Comparison of ENCODE assay signal across 8 cellular contexts in the genomic region with DNA sequence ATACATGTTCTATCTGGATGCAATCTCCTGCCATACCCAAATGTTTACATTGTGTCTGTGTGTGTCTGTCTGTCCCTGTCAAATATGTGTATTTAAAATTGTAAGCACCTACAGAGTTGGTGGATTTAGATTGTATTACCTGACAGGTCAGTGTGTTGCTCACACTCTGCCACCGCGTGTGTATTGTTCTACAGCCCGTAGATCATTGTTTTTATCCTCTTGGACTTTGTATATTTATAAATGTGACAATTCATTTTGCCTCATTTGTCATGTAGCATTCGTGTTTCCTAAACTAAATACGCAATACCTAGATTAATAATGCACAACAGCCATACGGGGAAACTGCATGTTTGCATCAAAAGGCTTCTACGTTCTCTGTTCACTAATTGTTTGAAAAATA. TPM values are rescaled to one million over a fixed set of nuclear protein-coding genes. Genes with fewer than 3 reads are reported as not detected.
A peak's percentile ranks its signal among the peaks of the same experiment; 100 is the strongest.
DNase-seq lines count a peak whose midpoint lies in the region; ATAC-seq and TF ChIP-seq lines count a peak whose summit lies in the region.

No MANE protein-coding gene starts in this region.

- intact Hi-C loops in heart left ventricle (cut with DNase I) (loop anchor here in 7 of 10 donors (2.0 to 5.0 kb wide), 5 partner anchors 45 to 163 kb away; partner anchors contain the start of genes RWDD3 (in 5 of the 7) and TLCD4 (in 1 of the 7)), left cardiac atrium (cut with DNase I) (loop anchor here (5.0 kb wide), 1 partner anchor 160 kb away; the partner anchor contains the start of gene RWDD3 (in 2 of the 2)), uterus (cut with DNase I; ENCODE audit: low total_unique reads) (no loop called here)

- H3K27me3 ChIP-seq in heart left ventricle (no peaks in the 10 kb centered on the region), lung (ENCODE audit: control insufficient read depth, insufficient read depth) (no peaks in the 10 kb centered on the region), uterus (no peaks in the 10 kb centered on the region)

- WGBS in heart left ventricle, 4 donors = 8 to 11% (median 9%) methylated on average over 7 of the region's 7 CpGs
- 12 to 16% methylated on average over 7 of the region's 7 CpGs for WGBS in lung, 2 donors

- H3K9me3 ChIP-seq in heart left ventricle = no peaks in the 10 kb centered on the region
- no peaks in the 10 kb centered on the region for H3K9me3 ChIP-seq in lung (ENCODE audit: control insufficient read depth in 2 of 2, insufficient read depth in 1 of 2, low read length in 1 of 2)
- no peaks in the 10 kb centered on the region for H3K9me3 ChIP-seq in uterus

- TF ChIP-seq POLR2A in heart left ventricle (IDR thresholded peaks at IDR 0.05) (no peak), uterus (IDR thresholded peaks at IDR 0.05) (no peak)

- in situ Hi-C loops in astrocyte of the cerebellum (cut with HindIII; ENCODE audit: low sequenced_read_pairs) (no loop called here), KBM-7 (cut with MboI; ENCODE audit: low pct_unique_long_range_greater_than_20kb, low sequenced_read_pairs) (no loop called here)

- H3K4me3 ChIP-seq in heart left ventricle = peak overlapping the region; percentile 65 to 90 (median 69)
- peak overlapping the region; percentile 82 for H3K4me3 ChIP-seq in astrocyte of the cerebellum (ENCODE audit: low read depth, low read length)
- H3K4me3 ChIP-seq in lung = peak overlapping the region; percentile 37
- peak overlapping the region; percentile 67 to 77 for H3K4me3 ChIP-seq in uterus

- peak overlapping the region; percentile 85 to 98 (median 93) for H3K27ac ChIP-seq in heart left ventricle
- H3K27ac ChIP-seq in lung (ENCODE audit: low read depth in 1 of 2, low read length in 1 of 2) = peak overlapping the region in 1 of 2 donors; percentile 77
- H3K27ac ChIP-seq in uterus = peak overlapping the region; percentile 95

- H3K4me1 ChIP-seq in heart left ventricle (peaks cover 0 to 17% (median 8%) of the 10 kb centered on the region in 12 donors), lung (ENCODE audit: control insufficient read depth in 2 of 2, insufficient read depth in 2 of 2, low read length in 2 of 2) (peaks cover 0 to 2% of the 10 kb centered on the region in 2 donors), uterus (no peaks in the 10 kb centered on the region)

- TF ChIP-seq CTCF in heart left ventricle (IDR thresholded peaks at IDR 0.05) = no peak
- no peak for TF ChIP-seq CTCF in astrocyte of the cerebellum (IDR thresholded peaks at IDR 0.05; ENCODE audit: low read depth, low read length, missing control alignments)
- TF ChIP-seq CTCF in lung (IDR thresholded peaks at IDR 0.05; ENCODE audit: control extremely low read depth, extremely low read depth) = no peak
- TF ChIP-seq CTCF in uterus (IDR thresholded peaks at IDR 0.05) = no peak

- peaks cover 0 to 6% (median 0%) of the 10 kb centered on the region in 9 donors for H3K36me3 ChIP-seq in heart left ventricle
- no peaks in the 10 kb centered on the region for H3K36me3 ChIP-seq in lung (ENCODE audit: control insufficient read depth in 2 of 2, insufficient read depth in 2 of 2, low read length in 2 of 2)
- H3K36me3 ChIP-seq in uterus = no peaks in the 10 kb centered on the region

- ATAC-seq in heart left ventricle = no peak
- no peak for ATAC-seq in left cardiac atrium
- ATAC-seq in lung (ENCODE audit: insufficient read depth, low FRiP score) = no peak

- DNase-seq in heart left ventricle = no peak
- no peak for DNase-seq in left cardiac atrium
- DNase-seq in astrocyte of the cerebellum (ENCODE audit: low read depth) = no peak
- no peak for DNase-seq in lung (ENCODE audit: low spot score)
- DNase-seq in uterus = no peak
- no peak for DNase-seq in KBM-7
- no peak for DNase-seq in stimulated activated CD4-positive, alpha-beta T cell treated with anti-CD3 and anti-CD28 coated beads, Interleukin-1b, Interleukin-23, amount 100 ng/mL, for 48 hours
- DNase-seq in NCI-H2227 treated with DMSO at 0.1 percent for 48 hours (lab: John Stamatoyannopoulos, UW) = no peak

RNA-seq across cellular contexts. Expression of gene ALG14, which starts 0.6 kb away (rescaled TPM):
- total RNA-seq in heart left ventricle (1 to 10 TPM in 7 of 9 donors, under 1 TPM in 2; 0.56 to 4.7 (median 3.2) TPM), left cardiac atrium (1 to 10 TPM; 2.5 to 4.3 TPM), lung (1 to 10 TPM in 1 of 2 donors, under 1 TPM in 1; 0.97 to 7.5 TPM), uterus (1 to 10 TPM in 3 of 4 donors, under 1 TPM in 1; 0.51 to 6.7 (median 1.6) TPM)
- polyA plus RNA-seq in heart left ventricle (1 to 10 TPM in 1 of 2 donors, under 1 TPM in 1; 0.76 to 1.8 TPM), lung (1 to 10 TPM; 1.6 to 1.7 TPM)

RNA-seq across cellular contexts. Expression of gene TLCD4, which starts 45.0 kb away (rescaled TPM):
- 10 to 100 TPM; 27.6 to 82.7 (median 66.9) TPM for total RNA-seq in heart left ventricle
- polyA plus RNA-seq in heart left ventricle = 10 to 100 TPM; 13.0 to 17.7 TPM
- 10 to 100 TPM; 43.4 to 48.3 TPM for total RNA-seq in left cardiac atrium
- 10 to 100 TPM; 12.8 to 18.7 TPM for total RNA-seq in lung
- 1 to 10 TPM; 1.5 to 2.7 TPM for polyA plus RNA-seq in lung
- 10 to 100 TPM in 3 of 4 donors, 1 to 10 TPM in 1; 2.0 to 42.6 (median 13.1) TPM for total RNA-seq in uterus
